ENCODE assay signal across 8 cellular contexts in the genomic region with DNA sequence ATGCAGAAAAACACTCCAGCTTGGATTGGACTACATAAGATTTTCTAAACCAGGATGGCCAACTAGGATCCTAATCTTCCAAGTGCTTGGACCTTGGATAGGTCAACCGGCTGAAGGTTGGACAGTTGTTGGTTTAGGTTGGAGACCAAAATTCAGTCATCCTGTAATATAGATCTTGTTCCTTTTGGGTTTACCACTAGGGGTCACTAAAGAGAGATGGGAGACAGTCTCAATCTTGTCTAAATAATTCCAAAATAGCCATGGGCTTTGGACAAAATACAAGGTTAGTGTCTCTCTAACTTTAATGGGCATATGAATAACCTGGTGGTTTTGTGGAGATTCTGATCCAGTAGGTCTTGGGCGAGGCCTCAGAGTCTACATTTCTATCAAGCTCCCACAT.
DNase-seq lines count a peak whose midpoint lies in the region; ATAC-seq and TF ChIP-seq lines count a peak whose summit lies in the region.

No MANE protein-coding gene starts in this region.

- H3K4me1 ChIP-seq in tibial nerve, result peaks cover 0 to 16% (median 0%) of the 10 kb centered on the region in 4 donors

- H3K27ac ChIP-seq in tibial nerve, result no peak overlapping the region

- H3K4me3 ChIP-seq in astrocyte of the cerebellum (ENCODE audit: low read depth, low read length), result no peak overlapping the region
- no peak overlapping the region for H3K4me3 ChIP-seq in tibial nerve

- ATAC-seq in HG03175 (IDR thresholded peaks at IDR 0.05; ENCODE audit: unreplicated experiment), result no peak

- 62 to 65% methylated on average over 2 of the region's 2 CpGs for WGBS in tibial nerve, 2 donors

- TF ChIP-seq EP300 in tibial nerve (IDR thresholded peaks at IDR 0.05), result no peak

- H3K27me3 ChIP-seq in tibial nerve, result no peaks in the 10 kb centered on the region

- H3K9me3 ChIP-seq in tibial nerve, result peaks cover 0 to 4% (median 0%) of the 10 kb centered on the region in 4 donors

- H3K36me3 ChIP-seq in tibial nerve, result no peaks in the 10 kb centered on the region

- in situ Hi-C loops in astrocyte of the cerebellum (cut with HindIII; ENCODE audit: low sequenced_read_pairs), result no loop called here

- no peak for TF ChIP-seq POLR2A in tibial nerve (IDR thresholded peaks at IDR 0.05)

- TF ChIP-seq CTCF in astrocyte of the cerebellum (IDR thresholded peaks at IDR 0.05; ENCODE audit: low read depth, low read length, missing control alignments), result peak; percentile 65
- peak; percentile 44 to 80 (median 62) for TF ChIP-seq CTCF in tibial nerve (IDR thresholded peaks at IDR 0.05)

- DNase-seq in NCI-H2107 treated with DMSO at 0.1 percent for 48 hours (lab: John Stamatoyannopoulos, UW; ENCODE audit: unreplicated experiment) (peak; percentile 8), NCI-H2107 (lab: John Stamatoyannopoulos, UW) (no peak), NCI-H1417 (lab: John Stamatoyannopoulos, UW) (peak; percentile 32 to 80 (median 50)), astrocyte of the cerebellum (ENCODE audit: low read depth) (peak; percentile 45), iPS-NIHi11 (ENCODE audit: low spot score) (peak; percentile 70), tibial nerve (ENCODE audit: low spot score in 2 of 2) (no peak), NCI-H187 treated with DMSO at 0.1 percent for 48 hours (lab: John Stamatoyannopoulos, UW) (no peak)

Comparison
In these comparisons a context has a peak if more than half of its experiments do, and no peak if none do; other contexts are left out.
1. DNase-seq: peak in NCI-H2107 treated with DMSO at 0.1 percent for 48 hours (single experiment), NCI-H1417 (3 of 3), astrocyte of the cerebellum (single experiment) and iPS-NIHi11 (single experiment); none in NCI-H2107 (single experiment), tibial nerve (0 of 2) and NCI-H187 treated with DMSO at 0.1 percent for 48 hours (single experiment).